In genomic region chr14:104978774-104979691, GRCh38 we compare ENCODE assay signal across 8 cellular contexts. TPM values are rescaled to one million over a fixed set of nuclear protein-coding genes. Genes with fewer than 3 reads are reported as not detected.
DNase-seq lines count a peak whose midpoint lies in the region; ATAC-seq and TF ChIP-seq lines count a peak whose summit lies in the region.

No MANE protein-coding gene starts in this region.

- H3K4me1 ChIP-seq in RWPE2 (ENCODE audit: insufficient read depth, poor library complexity, severe bottlenecking) (peaks cover 20% of the 10 kb centered on the region), ovary (ENCODE audit: insufficient read depth) (peaks cover 14% of the 10 kb centered on the region)

- DNase-seq in CD4-positive, alpha-beta T cell: no peak
- DNase-seq in RWPE2 (ENCODE audit: low spot score): peak; percentile 72
- no peak for DNase-seq in foreskin fibroblast
- peak in 3 of 5 donors; percentile 25 to 36 (median 33) for DNase-seq in ovary
- DNase-seq in cortex of kidney (lab: John Stamatoyannopoulos, UW): no peak
- DNase-seq in CD1c-positive myeloid dendritic cell (ENCODE audit: extremely low spot score): no peak
- DNase-seq in LoVo (ENCODE audit: low spot score): no peak

- POLR2A ChIA-PET in CD4-positive, alpha-beta T cell (lab: Charles Lee): interaction anchor here (0.9 kb wide), 1 partner anchor 86 kb away, joined by 3 read pairs; the partner anchor contains the start of gene GPR132

- WGBS in ovary, 3 donors: 57 to 68% (median 66%) methylated on average over 32 of the region's 32 CpGs

- peak overlapping the region; percentile 49 for H3K4me3 Mint-ChIP-seq in CD4-positive, alpha-beta T cell

- no peak for TF ChIP-seq POLR2A in ovary (IDR thresholded peaks at IDR 0.05)

- H3K4me3 ChIP-seq in RWPE2 (ENCODE audit: severe bottlenecking): peak overlapping the region; percentile 5
- H3K4me3 ChIP-seq in foreskin fibroblast (ENCODE audit: low read depth in 1 of 2, low read length in 2 of 2): peak overlapping the region; percentile 43 to 46
- peak overlapping the region; percentile 33 for H3K4me3 ChIP-seq in ovary

- no peak overlapping the region for H3K27ac ChIP-seq in CD4-positive, alpha-beta T cell (ENCODE audit: low read depth, low read length)
- peak overlapping the region; percentile 23 for H3K27ac ChIP-seq in RWPE2 (ENCODE audit: poor library complexity, severe bottlenecking)
- H3K27ac ChIP-seq in ovary: no peak overlapping the region

- no peak for TF ChIP-seq EP300 in ovary (IDR thresholded peaks at IDR 0.05)

- H3K27me3 Mint-ChIP-seq in CD4-positive, alpha-beta T cell: peaks cover 36% of the 10 kb centered on the region

- H3K4me1 Mint-ChIP-seq in CD4-positive, alpha-beta T cell (ENCODE audit: low read depth): peaks cover 5% of the 10 kb centered on the region

- CTCF ChIA-PET in CD4-positive, alpha-beta T cell (lab: Charles Lee): interaction anchor here (1.2 kb wide), 1 partner anchor 67 kb away, joined by 4 read pairs; no protein-coding TSS in a partner anchor

- intact Hi-C loops in CD4-positive, alpha-beta T cell (cut with DNase I, micrococcal nuclease): no loop called here
- intact Hi-C loops in ovary (cut with DNase I): loop anchor here in 2 of 4 donors (5.0 to 10.0 kb wide), 2 partner anchors 66 to 68 kb away; no protein-coding TSS in a partner anchor

- H3K9me3 Mint-ChIP-seq in CD4-positive, alpha-beta T cell: no peaks in the 10 kb centered on the region

- H3K27ac Mint-ChIP-seq in CD4-positive, alpha-beta T cell: no peak overlapping the region

- no peaks in the 10 kb centered on the region for H3K9me3 ChIP-seq in CD4-positive, alpha-beta T cell (ENCODE audit: control insufficient read depth, low read length)
- H3K9me3 ChIP-seq in RWPE2 (ENCODE audit: severe bottlenecking) (no peaks in the 10 kb centered on the region), ovary (no peaks in the 10 kb centered on the region)

- no peak for TF ChIP-seq CTCF in CD4-positive, alpha-beta T cell (IDR thresholded peaks at IDR 0.05)
- no peak for TF ChIP-seq CTCF in RWPE2 (IDR thresholded peaks at IDR 0.05; ENCODE audit: poor library complexity, severe bottlenecking)
- TF ChIP-seq CTCF in foreskin fibroblast (IDR thresholded peaks at IDR 0.05; ENCODE audit: low read depth, low read length): no peak
- TF ChIP-seq CTCF in ovary (IDR thresholded peaks at IDR 0.05): no peak

- no peaks in the 10 kb centered on the region for H3K36me3 Mint-ChIP-seq in CD4-positive, alpha-beta T cell (ENCODE audit: low read depth)

- H3K36me3 ChIP-seq in RWPE2 (ENCODE audit: low read depth) (no peaks in the 10 kb centered on the region), ovary (no peaks in the 10 kb centered on the region)

- H3K27me3 ChIP-seq in CD4-positive, alpha-beta T cell (ENCODE audit: control insufficient read depth, insufficient read depth, low read length): peaks cover 25% of the 10 kb centered on the region
- H3K27me3 ChIP-seq in RWPE2 (ENCODE audit: insufficient read depth, poor library complexity, severe bottlenecking) (no peaks in the 10 kb centered on the region), ovary (no peaks in the 10 kb centered on the region)

- ATAC-seq in CD4-positive, alpha-beta T cell (ENCODE audit: poor library complexity): no peak
- ATAC-seq in RWPE2 (ENCODE audit: low read depth) (no peak), HG03039 (IDR thresholded peaks at IDR 0.05; ENCODE audit: unreplicated experiment) (no peak)

RNA-seq across cellular contexts. Expression of gene AHNAK2, which starts 0.9 kb away (rescaled TPM):
- total RNA-seq in CD4-positive, alpha-beta T cell: under 1 TPM in 1 of 2 experiments, not detected in 1; 0.05 TPM
- total RNA-seq in ovary: 10 to 100 TPM in 3 of 7 donors, 1 to 10 TPM in 4; 1.1 to 15.6 (median 3.9) TPM
- 10 to 100 TPM in 1 of 2 donors, under 1 TPM in 1; 0.94 to 24.6 TPM for polyA plus RNA-seq in ovary

RNA-seq across cellular contexts. Expression of gene CLBA1, which starts 6.6 kb away (rescaled TPM):
- 1 to 10 TPM; 1.7 to 1.8 TPM for total RNA-seq in CD4-positive, alpha-beta T cell
- 10 to 100 TPM in 2 of 7 donors, 1 to 10 TPM in 5; 3.5 to 15.7 (median 9.6) TPM for total RNA-seq in ovary
- polyA plus RNA-seq in ovary: 1 to 10 TPM; 6.4 to 6.7 TPM

RNA-seq across cellular contexts. Expression of gene CDCA4, which starts 41.9 kb away (rescaled TPM):
- total RNA-seq in CD4-positive, alpha-beta T cell: 10 to 100 TPM; 17.7 to 18.8 TPM
- total RNA-seq in ovary: 1 to 10 TPM; 6.3 to 9.4 (median 7.6) TPM
- polyA plus RNA-seq in ovary: 1 to 10 TPM; 2.9 to 7.3 TPM

RNA-seq across cellular contexts. Expression of gene PLD4, which starts 54.4 kb away (rescaled TPM):
- 1 to 10 TPM; 1.6 to 2.1 TPM for total RNA-seq in CD4-positive, alpha-beta T cell
- 1 to 10 TPM in 4 of 7 donors, under 1 TPM in 2, not detected in 1; 0.32 to 3.2 (median 1.4) TPM for total RNA-seq in ovary
- under 1 TPM; 0.12 to 0.48 TPM for polyA plus RNA-seq in ovary

Comparison
In these comparisons a context has a peak if more than half of its experiments do, and no peak if none do; other contexts are left out.
1. DNase-seq: peak in RWPE2 (single experiment) and ovary (3 of 5); none in CD4-positive, alpha-beta T cell (0 of 10), foreskin fibroblast (0 of 2), cortex of kidney (single experiment), CD1c-positive myeloid dendritic cell (single experiment) and LoVo (single experiment).
2. Peak in every context shown above with its lines, with median percentiles within 50 percentile points of each other: H3K4me3 ChIP-seq.